In the genomic region with DNA sequence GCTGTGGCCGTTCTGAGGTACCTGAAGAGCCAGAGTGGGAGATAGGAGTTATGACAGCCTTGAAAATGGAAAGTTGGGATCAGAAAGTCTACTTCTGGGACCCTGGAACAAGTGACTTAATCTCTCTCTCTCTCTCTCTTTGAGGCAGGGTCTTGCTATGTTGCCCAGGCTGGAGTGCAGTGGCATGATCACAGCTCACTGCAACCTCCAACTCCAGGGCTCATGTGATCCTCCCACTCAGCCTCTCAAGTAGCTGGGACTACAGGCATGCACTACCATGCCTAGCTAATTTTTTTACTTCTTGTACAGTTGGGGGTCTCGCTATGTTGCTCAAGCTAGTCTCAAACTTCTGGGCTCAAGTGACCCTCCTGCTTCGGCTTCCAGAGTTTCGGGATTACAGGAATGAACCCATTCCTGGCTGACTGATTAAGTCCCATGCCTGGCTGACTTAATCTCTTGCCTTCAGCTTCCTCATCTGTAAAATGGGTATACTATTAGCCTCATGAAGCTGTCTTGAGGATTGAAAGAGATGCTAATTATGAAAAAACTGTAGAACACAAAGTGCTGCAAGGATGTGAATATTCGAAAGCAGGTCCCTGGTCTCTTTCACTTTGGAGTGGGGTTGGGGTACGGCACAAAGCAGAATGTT, we compare ENCODE assay signal across 1 cellular context.
TF ChIP-seq lines count a peak whose summit lies in the region.

No MANE protein-coding gene starts in this region.

TF ChIP-seq in GM23338, 12 proteins besides CTCF, POLR2A, EP300 and RAD21 (continued from another document):
- TF ChIP-seq ZNF462 (CRISPR knock-in tag; IDR thresholded peaks at IDR 0.05): no peak
- no peak for TF ChIP-seq STAT1 (IDR thresholded peaks at IDR 0.05; ENCODE audit: unreplicated experiment)
- TF ChIP-seq REST (IDR thresholded peaks at IDR 0.05; ENCODE audit: unreplicated experiment): no peak
- no peak for TF ChIP-seq ZNF331 (CRISPR knock-in tag; IDR thresholded peaks at IDR 0.05; ENCODE audit: low read depth)
- TF ChIP-seq ETS1 (IDR thresholded peaks at IDR 0.05): no peak
- TF ChIP-seq NANOG (IDR thresholded peaks at IDR 0.05; ENCODE audit: borderline replicate concordance): no peak
- TF ChIP-seq EZH2phosphoT487 (IDR thresholded peaks at IDR 0.05; ENCODE audit: unreplicated experiment): no peak
- no peak for TF ChIP-seq CREB1 (CRISPR knock-in tag; IDR thresholded peaks at IDR 0.05; ENCODE audit: low read depth)
- TF ChIP-seq EZH2 (IDR thresholded peaks at IDR 0.05; ENCODE audit: low read depth, unreplicated experiment): no peak
TF ChIP-seq in GM23338: peak in this region for 0.
